Comparison of ENCODE assay signal across 18 cellular contexts in genomic region chr2:60808330-60808801, GRCh38. TPM values are rescaled to one million over a fixed set of nuclear protein-coding genes. Genes with fewer than 3 reads are reported as not detected.
DNase-seq lines count a peak whose midpoint lies in the region; ATAC-seq and TF ChIP-seq lines count a peak whose summit lies in the region.
"Had no signal": no experiment of that assay in that cellular context is flagged by ENCODE, and none has a peak within 500 bp of the region (broad histone marks: within the 10 kb centered on the region; RNA-seq: fewer than 3 reads in every experiment).

No MANE protein-coding gene starts in this region.

- no peaks in the 10 kb centered on the region for H3K27me3 ChIP-seq in esophagus muscularis mucosa
- H3K27me3 ChIP-seq: dorsolateral prefrontal cortex, left lung had no signal

- H3K27ac Mint-ChIP-seq in T-cell, result peak overlapping the region; percentile 88 to 92
- H3K27ac Mint-ChIP-seq in stimulated activated effector memory CD8-positive, alpha-beta T cell treated with anti-CD3 and anti-CD28 coated beads, Interleukin-12 subunit alpha, Interleukin-12 subunit beta, amount 100 ng/mL, for 72 hours, result peak overlapping the region; percentile 29
- H3K27ac Mint-ChIP-seq: HFFc6 had no signal

- no peak overlapping the region for H3K4me3 Mint-ChIP-seq in T-cell
- no peak overlapping the region for H3K4me3 Mint-ChIP-seq in stimulated activated effector memory CD8-positive, alpha-beta T cell treated with anti-CD3 and anti-CD28 coated beads, Interleukin-12 subunit alpha, Interleukin-12 subunit beta, amount 100 ng/mL, for 72 hours
- H3K4me3 Mint-ChIP-seq: brain, HFFc6 had no signal

- no peak for TF ChIP-seq POLR2A in esophagus muscularis mucosa (IDR thresholded peaks at IDR 0.05; ENCODE audit: low read depth)

- intact Hi-C loops in esophagus muscularis mucosa (cut with DNase I), result no loop called here

- ATAC-seq in T-cell (replicated peaks in 1 of 4) (no peak), HG02798 (IDR thresholded peaks at IDR 0.05; ENCODE audit: poor library complexity, unreplicated experiment) (no peak)
- no peak for ATAC-seq in stimulated activated effector memory CD8-positive, alpha-beta T cell treated with anti-CD3 and anti-CD28 coated beads, Interleukin-12 subunit alpha, Interleukin-12 subunit beta, amount 100 ng/mL, for 72 hours
- ATAC-seq: left lung had no signal

- no peaks in the 10 kb centered on the region for H3K27me3 Mint-ChIP-seq in T-cell

- no peaks in the 10 kb centered on the region for H3K36me3 Mint-ChIP-seq in T-cell
- H3K36me3 Mint-ChIP-seq in stimulated activated effector memory CD8-positive, alpha-beta T cell treated with anti-CD3 and anti-CD28 coated beads, Interleukin-12 subunit alpha, Interleukin-12 subunit beta, amount 100 ng/mL, for 72 hours, result no peaks in the 10 kb centered on the region
- H3K36me3 Mint-ChIP-seq: brain had no signal

- no peak overlapping the region for H3K4me3 ChIP-seq in esophagus muscularis mucosa
- H3K4me3 ChIP-seq: left lung had no signal

- TF ChIP-seq EP300 in esophagus muscularis mucosa (IDR thresholded peaks at IDR 0.05), result no peak

- no peaks in the 10 kb centered on the region for H3K4me1 ChIP-seq in esophagus muscularis mucosa
- H3K4me1 ChIP-seq: left lung had no signal

- H3K4me1 Mint-ChIP-seq in T-cell, result peaks cover 41 to 53% (median 47%) of the 10 kb centered on the region in 3 donors
- H3K4me1 Mint-ChIP-seq in stimulated activated effector memory CD8-positive, alpha-beta T cell treated with anti-CD3 and anti-CD28 coated beads, Interleukin-12 subunit alpha, Interleukin-12 subunit beta, amount 100 ng/mL, for 72 hours, result peaks cover 46% of the 10 kb centered on the region

- 78% methylated on average over 12 of the region's 16 CpGs for WGBS in esophagus muscularis mucosa

- TF ChIP-seq CTCF in esophagus muscularis mucosa (IDR thresholded peaks at IDR 0.05), result no peak

- H3K9me3 Mint-ChIP-seq in T-cell, result no peaks in the 10 kb centered on the region
- H3K9me3 Mint-ChIP-seq in stimulated activated effector memory CD8-positive, alpha-beta T cell treated with anti-CD3 and anti-CD28 coated beads, Interleukin-12 subunit alpha, Interleukin-12 subunit beta, amount 100 ng/mL, for 72 hours, result no peaks in the 10 kb centered on the region
- H3K9me3 Mint-ChIP-seq: brain, HFFc6 had no signal

- H3K36me3 ChIP-seq in esophagus muscularis mucosa, result peaks cover 0 to 7% (median 0%) of the 10 kb centered on the region in 4 donors

- no peaks in the 10 kb centered on the region for H3K9me3 ChIP-seq in esophagus muscularis mucosa
- H3K9me3 ChIP-seq: left lung had no signal

- H3K27ac ChIP-seq in esophagus muscularis mucosa (replicated peaks in 1 of 4), result no peak overlapping the region
- H3K27ac ChIP-seq: dorsolateral prefrontal cortex, left lung, parathyroid adenoma had no signal

- DNase-seq in activated CD8-positive, alpha-beta memory T cell treated with anti-CD3 and anti-CD28 coated beads for 24 hours, result peak; percentile 54
- DNase-seq in activated CD8-positive, alpha-beta memory T cell treated with anti-CD3 and anti-CD28 coated beads, Interleukin-2, amount 50 U/mL, for 4 hours, result no peak
- no peak for DNase-seq in T-cell
- DNase-seq in esophagus muscularis mucosa (ENCODE audit: extremely low spot score), result peak; percentile 74
- DNase-seq in stimulated activated effector memory CD8-positive, alpha-beta T cell treated with anti-CD3 and anti-CD28 coated beads, Interleukin-12 subunit alpha, Interleukin-12 subunit beta, amount 100 ng/mL, for 72 hours (ENCODE audit: low spot score in 2 of 2), result no peak
- no peak for DNase-seq in activated CD4-positive, CD25-positive, alpha-beta regulatory T cell treated with anti-CD3 and anti-CD28 coated beads, Interleukin-2, amount 50 U/mL, for 72 hours
- no peak for DNase-seq in NK-92 treated with Interleukin-12 subunit alpha and Interleukin-12 subunit beta, amount 100 ng/mL, for 24 hours (lab: John Stamatoyannopoulos, UW)
- DNase-seq: activated naive CD4-positive, alpha-beta T cell treated with Interleukin-2 at 50 U/mL for 16 hours; HFFc6; KBM-7; left lung; NCI-H1417 treated with DMSO at 0.1 percent for 48 hours; NCI-H446 treated with DMSO at 0.1 percent for 48 hours; stimulated activated naive CD4-positive, alpha-beta T cell treated with Interleukin-2 at 50 U/mL for 16 hours had no signal

- CTCF ChIA-PET in T-cell (lab: Charles Lee), result interaction anchor here in 1 of 2 donors (1.3 kb wide), 1 partner anchor 11 kb away, joined by 3 read pairs; no protein-coding TSS in a partner anchor

- POLR2A ChIA-PET in T-cell (lab: Charles Lee), result interaction anchor here in 1 of 2 donors (0.5 kb wide), 1 partner anchor 256 kb away, joined by 4 read pairs; no protein-coding TSS in a partner anchor

RNA-seq across cellular contexts. Expression of gene PAPOLG, which starts 52.3 kb away (rescaled TPM):
- total RNA-seq in T-cell, result 10 to 100 TPM; 20.6 to 34.8 (median 29.6) TPM
- 10 to 100 TPM; 11.9 to 16.0 (median 13.9) TPM for total RNA-seq in esophagus muscularis mucosa

Comparison
In these comparisons a context has a peak if more than half of its experiments do, and no peak if none do; other contexts are left out.
1. DNase-seq: peak in activated CD8-positive, alpha-beta memory T cell treated with anti-CD3 and anti-CD28 coated beads for 24 hours (single experiment) and esophagus muscularis mucosa (single experiment); none in activated CD8-positive, alpha-beta memory T cell treated with anti-CD3 and anti-CD28 coated beads, Interleukin-2, amount 50 U/mL, for 4 hours (single experiment), T-cell (0 of 34), stimulated activated effector memory CD8-positive, alpha-beta T cell treated with anti-CD3 and anti-CD28 coated beads, Interleukin-12 subunit alpha, Interleukin-12 subunit beta, amount 100 ng/mL, for 72 hours (0 of 2), activated CD4-positive, CD25-positive, alpha-beta regulatory T cell treated with anti-CD3 and anti-CD28 coated beads, Interleukin-2, amount 50 U/mL, for 72 hours (single experiment) and NK-92 treated with Interleukin-12 subunit alpha and Interleukin-12 subunit beta, amount 100 ng/mL, for 24 hours (single experiment).